Comparison of ENCODE assay signal across 17 cellular contexts in genomic region chr17:2778489-2778888, GRCh38. TPM values are rescaled to one million over a fixed set of nuclear protein-coding genes. Genes with fewer than 3 reads are reported as not detected.
DNase-seq lines count a peak whose midpoint lies in the region; ATAC-seq, FAIRE-seq and TF ChIP-seq lines count a peak whose summit lies in the region.
"Had no signal": no experiment of that assay in that cellular context is flagged by ENCODE, and none has a peak within 500 bp of the region (broad histone marks: within the 10 kb centered on the region; RNA-seq: fewer than 3 reads in every experiment).

No MANE protein-coding gene starts in this region.

- no peak overlapping the region for H3K23ac ChIP-seq in H1 (ENCODE audit: insufficient read length)
- H3K23ac ChIP-seq in neuronal stem cell (ENCODE audit: low read depth, low read length, poor library complexity), result no peak overlapping the region

- H3K27me3 Mint-ChIP-seq in endothelial cell (ENCODE audit: unreplicated experiment), result peaks cover 8% of the 10 kb centered on the region

- H2BK120ac ChIP-seq in H1 (replicated peaks; ENCODE audit: low read depth, low read length) (no peak overlapping the region), neuronal stem cell (ENCODE audit: low read depth, low read length) (no peak overlapping the region)

- H3K4me3 ChIP-seq in HepG2 (replicated peaks in 1 of 3; ENCODE audit: insufficient read depth in 1 of 3, low read depth in 2 of 3, low read length in 3 of 3) (no peak overlapping the region), right lobe of liver (no peak overlapping the region), H1 (ENCODE audit: extremely low read depth in 1 of 4, insufficient read depth in 2 of 4, low read depth in 3 of 4, low read length in 4 of 4) (no peak overlapping the region), neuronal stem cell (ENCODE audit: low read length in 2 of 2) (no peak overlapping the region)
- H3K4me3 ChIP-seq: GM12878 had no signal

- H2AFZ ChIP-seq in HepG2 (ENCODE audit: low read length) (no peak overlapping the region), H1 (ENCODE audit: low read length) (no peak overlapping the region), neuronal stem cell (ENCODE audit: low read length) (no peak overlapping the region)

- POLR2A ChIA-PET in HepG2 (lab: Yijun Ruan, JAX) (no interaction called here), H1 (lab: Charles Lee; ENCODE audit: partially characterized antibody) (no interaction called here)

- no peak overlapping the region for H3K27ac Mint-ChIP-seq in endothelial cell (ENCODE audit: unreplicated experiment)
- H3K27ac Mint-ChIP-seq: CD4-positive, alpha-beta T cell had no signal

- peaks cover 13% of the 10 kb centered on the region for H3K23me2 ChIP-seq in H1 (ENCODE audit: low read depth, low read length)

- H2BK5ac ChIP-seq in H1 (ENCODE audit: low read depth, low read length), result no peak overlapping the region
- H2BK5ac ChIP-seq in neuronal stem cell (ENCODE audit: low read length), result no peak overlapping the region

- H4K91ac ChIP-seq in H1 (replicated peaks; ENCODE audit: insufficient read length, low read length) (no peak overlapping the region), neuronal stem cell (ENCODE audit: low read depth, low read length, poor library complexity) (no peak overlapping the region)

- TF ChIP-seq POLR2A in HepG2 (IDR thresholded peaks at IDR 0.05; ENCODE audit: insufficient read depth in 1 of 2, low read depth in 2 of 2, low read length in 2 of 2), result no peak
- no peak for TF ChIP-seq POLR2A in right lobe of liver (IDR thresholded peaks at IDR 0.05)
- TF ChIP-seq POLR2A in H1 (IDR thresholded peaks at IDR 0.05; ENCODE audit: control extremely low read depth in 1 of 2, low read depth in 2 of 2, low read length in 2 of 2), result no peak

- H3K4me1 ChIP-seq in HepG2 (ENCODE audit: insufficient read depth, low read length), result peaks cover 9% of the 10 kb centered on the region; the same call in 1 of the 2 replicates
- peaks cover 0 to 4% (median 0%) of the 10 kb centered on the region in 4 donors for H3K4me1 ChIP-seq in right lobe of liver
- H3K4me1 ChIP-seq in H1 (replicated peaks in 1 of 4; ENCODE audit: control insufficient read depth in 3 of 4, insufficient read depth in 4 of 4, low read length in 3 of 4), result peaks cover 0 to 7% (median 5%) of the 10 kb centered on the region in 4 experiments; a peak in 4 of 7 replicates
- H3K4me1 ChIP-seq in neuronal stem cell (ENCODE audit: control insufficient read depth in 2 of 2, insufficient read depth in 1 of 2, low read depth in 1 of 2, low read length in 2 of 2), result peaks cover 3 to 4% of the 10 kb centered on the region in 2 donors

- TF ChIP-seq EP300 in HepG2 (IDR thresholded peaks at IDR 0.05; ENCODE audit: low read depth in 2 of 2, low read length in 2 of 2) (no peak), HepG2 (CRISPR knock-in tag; IDR thresholded peaks at IDR 0.05; ENCODE audit: borderline replicate concordance) (no peak), H1 (IDR thresholded peaks at IDR 0.05; ENCODE audit: borderline replicate concordance in 1 of 2, low read depth in 2 of 2, low read length in 2 of 2) (no peak)

- H2BK12ac ChIP-seq in H1 (ENCODE audit: low read depth, low read length) (no peak overlapping the region), neuronal stem cell (ENCODE audit: low read length) (peak overlapping the region; percentile 82)

- H3K27ac ChIP-seq in HepG2 (ENCODE audit: extremely low read length, insufficient read depth, low read length), result no peak overlapping the region
- H3K27ac ChIP-seq in right lobe of liver, result no peak overlapping the region
- H3K27ac ChIP-seq in H1 (ENCODE audit: low read depth, low read length), result no peak overlapping the region
- no peak overlapping the region for H3K27ac ChIP-seq in neuronal stem cell (replicated peaks; ENCODE audit: low read length)
- H3K27ac ChIP-seq: 22Rv1, KMS-11 had no signal

- no peak overlapping the region for H4K5ac ChIP-seq in H1 (ENCODE audit: insufficient read length, low read depth, low read length)

- 62% methylated on average over 5 of the region's 6 CpGs for WGBS in HepG2 (ENCODE audit: low lambda C conversion rate)
- WGBS in right lobe of liver (ENCODE audit: insufficient coverage, low coverage, low lambda C conversion rate, missing lambda C conversion rate), result no CpG with 5 or more reads among the region's 6 CpGs
- 92% methylated on average over 6 of the region's 6 CpGs; no CpG with 5 or more reads in 1 of the 2 experiments for WGBS in H1 (ENCODE audit: extremely low coverage in 1 of 2, insufficient coverage in 1 of 2, insufficient read length in 1 of 2, insufficient replicate concordance in 2 of 2, low coverage in 1 of 2, low lambda C conversion rate in 2 of 2, missing lambda C conversion rate in 1 of 2), 2 experiments
- no CpG with 5 or more reads among the region's 6 CpGs for WGBS in neuronal stem cell (ENCODE audit: extremely low coverage in 2 of 2, insufficient read length in 2 of 2, insufficient replicate concordance in 1 of 2), 2 donors

- DNase-seq in HepG2 (ENCODE audit: low spot score) (no peak), right lobe of liver (no peak), H1 (ENCODE audit: low read depth in 1 of 2, low spot score in 2 of 2) (no peak), neuronal stem cell (ENCODE audit: low spot score) (no peak), H4 (ENCODE audit: low spot score) (no peak), endothelial cell (ENCODE audit: low spot score) (no peak)
- DNase-seq in activated CD4-positive, alpha-beta T cell treated with anti-CD3 and anti-CD28 coated beads, Interleukin-2, amount 50 U/mL, for 48 hours, result no peak
- DNase-seq: AML-193; Calu3; CD4-positive, alpha-beta T cell; DMS 273 treated with DMSO at 0.1 percent for 48 hours had no signal

- H3K4ac ChIP-seq in H1 (replicated peaks; ENCODE audit: insufficient read length, low read depth, low read length) (no peak overlapping the region), neuronal stem cell (ENCODE audit: low read length) (no peak overlapping the region)

- H3K4me3 Mint-ChIP-seq in endothelial cell (ENCODE audit: unreplicated experiment), result no peak overlapping the region
- H3K4me3 Mint-ChIP-seq: CD4-positive, alpha-beta T cell had no signal

- H3K79me2 ChIP-seq in HepG2 (ENCODE audit: insufficient read depth, low read length), result no peaks in the 10 kb centered on the region
- H3K79me2 ChIP-seq in H1 (ENCODE audit: control insufficient read depth in 1 of 2, insufficient read depth in 2 of 2, low read length in 2 of 2), result no peaks in the 10 kb centered on the region

- H3K9me3 ChIP-seq in HepG2 (ENCODE audit: low read length) (no peaks in the 10 kb centered on the region), right lobe of liver (no peaks in the 10 kb centered on the region), H1 (ENCODE audit: insufficient read depth in 2 of 2, low read depth in 1 of 2, low read length in 1 of 2) (no peaks in the 10 kb centered on the region), neuronal stem cell (replicated peaks in 1 of 2; ENCODE audit: control insufficient read depth in 2 of 2, insufficient read depth in 1 of 2, low read depth in 1 of 2, low read length in 2 of 2) (no peaks in the 10 kb centered on the region)

- no peaks in the 10 kb centered on the region for H3K9me3 Mint-ChIP-seq in endothelial cell (ENCODE audit: unreplicated experiment)
- H3K9me3 Mint-ChIP-seq: CD4-positive, alpha-beta T cell had no signal

- no peak overlapping the region for H2AK5ac ChIP-seq in H1 (ENCODE audit: low read depth, low read length)
- H2AK5ac ChIP-seq in neuronal stem cell (ENCODE audit: low read depth, low read length), result peak overlapping the region; percentile 26

- H2BK15ac ChIP-seq in H1 (ENCODE audit: low read length), result no peak overlapping the region
- H2BK15ac ChIP-seq in neuronal stem cell (ENCODE audit: low read length), result no peak overlapping the region

- H3K4me2 ChIP-seq in HepG2 (ENCODE audit: low read depth, low read length) (no peak overlapping the region), H1 (ENCODE audit: insufficient read depth in 1 of 2, low read depth in 2 of 2, low read length in 2 of 2) (no peak overlapping the region), neuronal stem cell (ENCODE audit: insufficient read depth, low read length, poor library complexity, severe bottlenecking) (no peak overlapping the region)
- H3K4me2 ChIP-seq: KMS-11 had no signal

- peak overlapping the region; percentile 72 for H2BK20ac ChIP-seq in H1 (ENCODE audit: low read length)

- TF ChIP-seq CTCF in HepG2 (CRISPR knock-in tag; IDR thresholded peaks at IDR 0.05), result no peak
- TF ChIP-seq CTCF in right lobe of liver (IDR thresholded peaks at IDR 0.05), result no peak
- TF ChIP-seq CTCF in H1 (IDR thresholded peaks at IDR 0.05; ENCODE audit: control extremely low read depth in 1 of 3, insufficient read depth in 1 of 3, low read depth in 1 of 3, low read length in 3 of 3), result no peak
- TF ChIP-seq CTCF in endothelial cell (IDR thresholded peaks at IDR 0.05; ENCODE audit: unreplicated experiment), result no peak

- H4K20me1 ChIP-seq in HepG2 (ENCODE audit: insufficient read depth, low read length) (no peaks in the 10 kb centered on the region), H1 (replicated peaks in 1 of 2; ENCODE audit: control insufficient read depth in 1 of 2, insufficient read depth in 2 of 2, low read length in 2 of 2) (peaks cover 0 to 4% of the 10 kb centered on the region in 2 experiments)

- H3K27me3 ChIP-seq in HepG2 (ENCODE audit: control insufficient read depth in 1 of 2, insufficient read depth in 2 of 2, low read length in 2 of 2) (peaks cover 0 to 7% of the 10 kb centered on the region in 2 experiments; a peak in 2 of 5 replicates), right lobe of liver (peaks cover 0 to 7% of the 10 kb centered on the region in 2 donors), H1 (replicated peaks in 1 of 4; ENCODE audit: control insufficient read depth in 3 of 4, extremely low read depth in 1 of 4, insufficient read depth in 3 of 4, low read length in 3 of 4) (peaks cover 0 to 5% (median 4%) of the 10 kb centered on the region in 4 experiments; a peak in 2 of 7 replicates), neuronal stem cell (ENCODE audit: control insufficient read depth in 3 of 3, insufficient read depth in 3 of 3, low read depth in 1 of 3, low read length in 3 of 3) (peaks cover 0 to 41% (median 2%) of the 10 kb centered on the region in 3 experiments)

- CTCF ChIA-PET in HepG2 (lab: Yijun Ruan, JAX; ENCODE audit: low intra/inter-chr PET ratio, low total read pairs), result no interaction called here
- CTCF ChIA-PET in H1 (lab: Charles Lee; ENCODE audit: partially characterized antibody), result interaction anchor here (0.7 to 3.8 kb wide), 8 partner anchors 8 to 229 kb away, joined by 3 to 21 read pairs (median 8); no protein-coding TSS in a partner anchor

- peaks cover 3% of the 10 kb centered on the region for H3K36me3 Mint-ChIP-seq in endothelial cell (ENCODE audit: low read depth, unreplicated experiment)

- H3K56ac ChIP-seq in H1 (replicated peaks; ENCODE audit: insufficient read length, low read depth, low read length), result no peak overlapping the region

- H3K79me1 ChIP-seq in H1 (ENCODE audit: low read depth, low read length) (no peaks in the 10 kb centered on the region; the same call in 1 of the 2 replicates), neuronal stem cell (ENCODE audit: low read depth, low read length) (no peaks in the 10 kb centered on the region)

- H3K18ac ChIP-seq in H1 (ENCODE audit: extremely low read depth, low read length) (no peak overlapping the region; the same call in 1 of the 2 replicates), neuronal stem cell (ENCODE audit: low read length) (no peak overlapping the region)

- H3K36me3 ChIP-seq in HepG2 (replicated peaks in 1 of 2; ENCODE audit: control insufficient read depth in 1 of 2, insufficient read depth in 2 of 2, low read length in 2 of 2), result no peaks in the 10 kb centered on the region
- H3K36me3 ChIP-seq in right lobe of liver, result no peaks in the 10 kb centered on the region
- H3K36me3 ChIP-seq in H1 (ENCODE audit: control insufficient read depth in 2 of 4, insufficient read depth in 4 of 4, low read length in 3 of 4), result no peaks in the 10 kb centered on the region
- H3K36me3 ChIP-seq in neuronal stem cell (replicated peaks in 1 of 2; ENCODE audit: control insufficient read depth in 2 of 2, insufficient read depth in 2 of 2, low read length in 2 of 2), result no peaks in the 10 kb centered on the region

- no peak overlapping the region for H3K14ac ChIP-seq in H1 (ENCODE audit: insufficient read length)
- H3K14ac ChIP-seq in neuronal stem cell (ENCODE audit: low read length), result no peak overlapping the region

- peaks cover 29% of the 10 kb centered on the region for H3K4me1 Mint-ChIP-seq in endothelial cell (ENCODE audit: unreplicated experiment)

- intact Hi-C loops in HepG2 (cut with micrococcal nuclease; ENCODE audit: unreplicated experiment), result no loop called here
- intact Hi-C loops in right lobe of liver (cut with DNase I), result no loop called here

- ATAC-seq in HepG2 (no peak), right lobe of liver (no peak)
- ATAC-seq: GM12878 had no signal

- H3K9ac ChIP-seq in HepG2 (ENCODE audit: insufficient read depth, low read depth, low read length) (no peak overlapping the region), H1 (replicated peaks in 1 of 4; ENCODE audit: extremely low read depth in 1 of 4, low read depth in 3 of 4, low read length in 3 of 4) (no peak overlapping the region), neuronal stem cell (ENCODE audit: low read depth, low read length, poor library complexity) (no peak overlapping the region)
- H3K9ac ChIP-seq: KMS-11 had no signal

- in situ Hi-C loops in HepG2 (cut with HindIII; ENCODE audit: extremely low pct_ligation_motif_present, low pct_unique_long_range_greater_than_20kb), result no loop called here

- H4K8ac ChIP-seq in H1 (ENCODE audit: extremely low read depth, insufficient read depth, low read length), result no peak overlapping the region
- no peak overlapping the region for H4K8ac ChIP-seq in neuronal stem cell (ENCODE audit: low read depth, low read length)

- TF ChIP-seq RAD21 in HepG2 (CRISPR knock-in tag; IDR thresholded peaks at IDR 0.05) (no peak), H1 (IDR thresholded peaks at IDR 0.05 in 1 of 2, conservative IDR thresholded peaks at IDR 0.05 in 1 of 2; ENCODE audit: low read depth in 2 of 2, low read length in 2 of 2) (no peak)

- no TSS peak for BruUV-seq in HepG2 (replicated peaks; lab: Mats Ljungman, UMichigan)

- FAIRE-seq in HepG2 (lab: Jason Lieb, UNC) (no peak), H1 (lab: Jason Lieb, UNC) (no peak)
- FAIRE-seq: GM12878, H54 had no signal

RNA-seq across cellular contexts. Expression of gene RAP1GAP2, which starts 17.7 kb away (rescaled TPM):
- total RNA-seq in HepG2 (2016; rRNA removed; fragmentation: Illumina TruSeq; extraction: Trizol), result 7.7 and 10.9 TPM in 2 replicates
- total RNA-seq in HepG2 (2016; cell fraction: cytosol; rRNA removed; fragmentation: Illumina TruSeq; extraction: Trizol; ENCODE audit: low read depth), result 3.6 and 4.3 TPM in 2 replicates
- 7.7 and 11.5 TPM in 2 replicates for total RNA-seq in HepG2 (2016; cell fraction: insoluble cytoplasmic fraction; rRNA removed; fragmentation: Illumina TruSeq; extraction: Trizol)
- 9.3 and 12.1 TPM in 2 replicates for total RNA-seq in HepG2 (2016; cell fraction: membrane; rRNA removed; fragmentation: Illumina TruSeq; extraction: Trizol)
- 6.5 and 8.4 TPM in 2 replicates for total RNA-seq in HepG2 (2016; cell fraction: nucleus; rRNA removed; fragmentation: Illumina TruSeq; extraction: Trizol)
- 10.0 and 12.0 TPM in 2 replicates for polyA plus RNA-seq in HepG2 (2011; rRNA removed)
- polyA plus RNA-seq in HepG2 (2011; cell fraction: cytosol; rRNA removed), result 6.2 and 9.1 TPM in 2 replicates
- polyA plus RNA-seq in HepG2 (2011; cell fraction: nucleus; rRNA removed), result 36.9 and 43.8 TPM in 2 replicates
- polyA plus RNA-seq in HepG2 (2012), result 7.9 and 8.0 TPM in 2 replicates
- 2.3 and 2.5 TPM in 2 replicates for polyA plus RNA-seq in HepG2 (2016; cell fraction: cytosol; fragmentation: Illumina TruSeq; extraction: Trizol; ENCODE audit: low read depth)
- 6.1 and 8.2 TPM in 2 replicates for polyA plus RNA-seq in HepG2 (2016; cell fraction: insoluble cytoplasmic fraction; fragmentation: Illumina TruSeq; extraction: Trizol; ENCODE audit: low read depth)
- polyA plus RNA-seq in HepG2 (2016; cell fraction: membrane; fragmentation: Illumina TruSeq; extraction: Trizol; ENCODE audit: low read depth), result 5.5 and 6.5 TPM in 2 replicates
- 16.0 and 18.0 TPM in 2 replicates for polyA plus RNA-seq in HepG2 (2016; cell fraction: nucleus; fragmentation: Illumina TruSeq; extraction: Trizol; ENCODE audit: insufficient read depth, low read depth)
- polyA minus RNA-seq in HepG2 (2011; rRNA and poly(A)+ RNA removed; ENCODE audit: low replicate concordance), result 15.6 and 31.7 TPM in 2 replicates
- polyA minus RNA-seq in HepG2 (2011; cell fraction: cytosol; rRNA and poly(A)+ RNA removed), result 9.0 and 11.7 TPM in 2 replicates
- 9.1 and 12.2 TPM in 2 replicates for polyA minus RNA-seq in HepG2 (2011; cell fraction: nucleus; rRNA and poly(A)+ RNA removed)
- total RNA-seq in right lobe of liver, result 1 to 10 TPM; 1.0 to 3.8 (median 1.8) TPM
- 63.4 and 63.8 TPM in 2 replicates for total RNA-seq in H1 (2021; fragmentation: NEBNext Ultra II Directional; extraction: Animal tissue kit (Norgen Biotek cat#: 25700))
- 24.0 and 28.9 TPM in 2 replicates for polyA plus RNA-seq in H1 (2011; rRNA removed)
- polyA plus RNA-seq in H1 (2011; cell fraction: cytosol; rRNA removed), result 25.1 TPM
- 165 TPM for polyA plus RNA-seq in H1 (2011; cell fraction: nucleus; rRNA removed)
- polyA plus RNA-seq in H1 (2012, experiment 1 of 2), result 26.1 to 39.5 TPM (median 30.8 TPM) in 4 replicates
- 16.1 TPM for polyA plus RNA-seq in H1 (2012, experiment 2 of 2)
- 22.5 TPM for polyA plus RNA-seq in H1 (2013, experiment 1 of 2)
- 22.8 TPM for polyA plus RNA-seq in H1 (2013, experiment 2 of 2)
- polyA minus RNA-seq in H1 (2011; rRNA and poly(A)+ RNA removed), result 27.1 and 37.8 TPM in 2 replicates
- 18.9 TPM for polyA minus RNA-seq in H1 (2011; cell fraction: cytosol; rRNA and poly(A)+ RNA removed)
- polyA minus RNA-seq in H1 (2011; cell fraction: nucleus; rRNA and poly(A)+ RNA removed), result 28.5 TPM
- 2.9 TPM for polyA plus RNA-seq in neuronal stem cell (2013, experiment 1 of 2)
- polyA plus RNA-seq in neuronal stem cell (2013, experiment 2 of 2), result 3.1 TPM
- 2.0 and 2.4 TPM in 2 replicates for total RNA-seq in H4 (2014; rRNA removed; shearing (Covaris generic))
- total RNA-seq in endothelial cell (ENCODE audit: unreplicated experiment), result 10.6 TPM

RNA-seq across cellular contexts. Expression of gene CCDC92B, which starts 29.0 kb away (rescaled TPM):
- total RNA-seq in HepG2 (2016; rRNA removed; fragmentation: Illumina TruSeq; extraction: Trizol), result not detected in 2 replicates
- not detected in 2 replicates for total RNA-seq in HepG2 (2016; cell fraction: cytosol; rRNA removed; fragmentation: Illumina TruSeq; extraction: Trizol; ENCODE audit: low read depth)
- not detected in 2 replicates for total RNA-seq in HepG2 (2016; cell fraction: insoluble cytoplasmic fraction; rRNA removed; fragmentation: Illumina TruSeq; extraction: Trizol)
- not detected in 2 replicates for total RNA-seq in HepG2 (2016; cell fraction: membrane; rRNA removed; fragmentation: Illumina TruSeq; extraction: Trizol)
- total RNA-seq in HepG2 (2016; cell fraction: nucleus; rRNA removed; fragmentation: Illumina TruSeq; extraction: Trizol), result not detected in 2 replicates
- polyA plus RNA-seq in HepG2 (2011; rRNA removed), result not detected in 2 replicates
- polyA plus RNA-seq in HepG2 (2011; cell fraction: cytosol; rRNA removed), result not detected in 2 replicates
- polyA plus RNA-seq in HepG2 (2011; cell fraction: nucleus; rRNA removed), result not detected in 2 replicates
- polyA plus RNA-seq in HepG2 (2012), result 0.04 TPM in 1 of 2 replicates, not detected in the other
- not detected in 2 replicates for polyA plus RNA-seq in HepG2 (2016; cell fraction: cytosol; fragmentation: Illumina TruSeq; extraction: Trizol; ENCODE audit: low read depth)
- not detected in 2 replicates for polyA plus RNA-seq in HepG2 (2016; cell fraction: insoluble cytoplasmic fraction; fragmentation: Illumina TruSeq; extraction: Trizol; ENCODE audit: low read depth)
- not detected in 2 replicates for polyA plus RNA-seq in HepG2 (2016; cell fraction: membrane; fragmentation: Illumina TruSeq; extraction: Trizol; ENCODE audit: low read depth)
- polyA plus RNA-seq in HepG2 (2016; cell fraction: nucleus; fragmentation: Illumina TruSeq; extraction: Trizol; ENCODE audit: insufficient read depth, low read depth), result not detected in 2 replicates
- polyA minus RNA-seq in HepG2 (2011; rRNA and poly(A)+ RNA removed; ENCODE audit: low replicate concordance), result 2.1 TPM in 1 of 2 replicates, not detected in the other
- polyA minus RNA-seq in HepG2 (2011; cell fraction: cytosol; rRNA and poly(A)+ RNA removed), result not detected in 2 replicates
- polyA minus RNA-seq in HepG2 (2011; cell fraction: nucleus; rRNA and poly(A)+ RNA removed), result not detected in 2 replicates
- total RNA-seq in right lobe of liver, result not detected
- total RNA-seq in H1 (2021; fragmentation: NEBNext Ultra II Directional; extraction: Animal tissue kit (Norgen Biotek cat#: 25700)), result 11.9 and 12.1 TPM in 2 replicates
- polyA plus RNA-seq in H1 (2011; rRNA removed), result 5.5 and 9.0 TPM in 2 replicates
- polyA plus RNA-seq in H1 (2011; cell fraction: cytosol; rRNA removed), result 5.5 TPM
- 11.0 TPM for polyA plus RNA-seq in H1 (2011; cell fraction: nucleus; rRNA removed)
- polyA plus RNA-seq in H1 (2012, experiment 1 of 2), result 9.2 to 11.7 TPM (median 11.1 TPM) in 4 replicates
- 12.5 TPM for polyA plus RNA-seq in H1 (2012, experiment 2 of 2)
- polyA plus RNA-seq in H1 (2013, experiment 1 of 2), result 8.5 TPM
- 8.3 TPM for polyA plus RNA-seq in H1 (2013, experiment 2 of 2)
- 4.7 and 10.4 TPM in 2 replicates for polyA minus RNA-seq in H1 (2011; rRNA and poly(A)+ RNA removed)
- 6.5 TPM for polyA minus RNA-seq in H1 (2011; cell fraction: cytosol; rRNA and poly(A)+ RNA removed)
- 4.9 TPM for polyA minus RNA-seq in H1 (2011; cell fraction: nucleus; rRNA and poly(A)+ RNA removed)
- polyA plus RNA-seq in neuronal stem cell (2013, experiment 1 of 2), result 0.35 TPM
- 0.42 TPM for polyA plus RNA-seq in neuronal stem cell (2013, experiment 2 of 2)
- not detected in 2 replicates for total RNA-seq in H4 (2014; rRNA removed; shearing (Covaris generic))
- total RNA-seq in endothelial cell (ENCODE audit: unreplicated experiment), result 1.9 TPM
- total RNA-seq: Calu3, Daoy, GM12878, HT1080 had no signal
- polyA plus RNA-seq: GM12878 had no signal
